Comparison of ENCODE assay signal across 8 cellular contexts in genomic region chr11:57424137-57424801, GRCh38. TPM values are rescaled to one million over a fixed set of nuclear protein-coding genes. Genes with fewer than 3 reads are reported as not detected.
DNase-seq lines count a peak whose midpoint lies in the region; ATAC-seq and TF ChIP-seq lines count a peak whose summit lies in the region.
"Had no signal": no experiment of that assay in that cellular context is flagged by ENCODE, and none has a peak within 500 bp of the region (broad histone marks: within the 10 kb centered on the region; RNA-seq: fewer than 3 reads in every experiment).

No MANE protein-coding gene starts in this region.

- no peaks in the 10 kb centered on the region for H3K9me3 Mint-ChIP-seq in stimulated activated memory B cell treated with anti-CD40 and anti-IgM and Interleukin-4, amounts not matched to agents 10 μg/mL and 1 μg/mL and 100 μg/mL, for 72 hours

- peaks cover 10% of the 10 kb centered on the region for H3K36me3 ChIP-seq in fibroblast of lung (ENCODE audit: control insufficient read depth, insufficient read depth, low read length)

- peak overlapping the region; percentile 89 for H3K27ac Mint-ChIP-seq in T-helper 17 cell
- peak overlapping the region; percentile 91 for H3K27ac Mint-ChIP-seq in stimulated activated memory B cell treated with anti-CD40 and anti-IgM and Interleukin-4, amounts not matched to agents 10 μg/mL and 1 μg/mL and 100 μg/mL, for 72 hours

- H3K4me3 ChIP-seq in HFF-Myc (replicated peaks; ENCODE audit: low read depth, low read length), result peak overlapping the region; percentile 66
- H3K4me3 ChIP-seq in fibroblast of lung (replicated peaks in 1 of 4; ENCODE audit: control extremely low read depth in 1 of 4, insufficient read depth in 1 of 4, low read depth in 3 of 4, low read length in 4 of 4), result peak overlapping the region in 2 of 4 experiments; percentile 38 to 62

- H3K36me3 Mint-ChIP-seq in T-helper 17 cell (ENCODE audit: low read depth), result no peaks in the 10 kb centered on the region
- peaks cover 55% of the 10 kb centered on the region for H3K36me3 Mint-ChIP-seq in stimulated activated memory B cell treated with anti-CD40 and anti-IgM and Interleukin-4, amounts not matched to agents 10 μg/mL and 1 μg/mL and 100 μg/mL, for 72 hours

- no peak overlapping the region for H3K9ac ChIP-seq in fibroblast of lung (ENCODE audit: insufficient read depth, low read length)

- H3K4me2 ChIP-seq in fibroblast of lung (ENCODE audit: extremely low read depth, insufficient read depth, low read length), result no peak overlapping the region

- H3K4me1 ChIP-seq in fibroblast of lung (ENCODE audit: control insufficient read depth, extremely low read depth, insufficient read depth, low read length), result peaks cover 40% of the 10 kb centered on the region

- no peak overlapping the region for H2AFZ ChIP-seq in fibroblast of lung (ENCODE audit: low read length)

- no peak for ATAC-seq in T-helper 17 cell
- no peak for ATAC-seq in stimulated activated memory B cell treated with anti-CD40 and anti-IgM and Interleukin-4, amounts not matched to agents 10 μg/mL and 1 μg/mL and 100 μg/mL, for 72 hours
- no peak for ATAC-seq in HG02970 (IDR thresholded peaks at IDR 0.05; ENCODE audit: low FRiP score, unreplicated experiment)

- H3K9me3 ChIP-seq in T-helper 17 cell (ENCODE audit: control insufficient read depth, low read length, poor library complexity, severe bottlenecking), result no peaks in the 10 kb centered on the region
- no peaks in the 10 kb centered on the region for H3K9me3 ChIP-seq in fibroblast of lung (ENCODE audit: control insufficient read depth, insufficient read depth, low read depth, low read length)

- peaks cover 10% of the 10 kb centered on the region for H3K79me2 ChIP-seq in fibroblast of lung (ENCODE audit: control insufficient read depth, insufficient read depth, low read length)

- TF ChIP-seq CTCF in HFF-Myc (IDR thresholded peaks at IDR 0.05; ENCODE audit: low read depth, low read length, missing control alignments) (no peak), fibroblast of lung (conservative IDR thresholded peaks at IDR 0.05 in 1 of 2, IDR thresholded peaks at IDR 0.05 in 1 of 2; ENCODE audit: low read depth in 1 of 2, low read length in 2 of 2) (no peak)

- H3K27me3 Mint-ChIP-seq in T-helper 17 cell, result no peaks in the 10 kb centered on the region
- no peaks in the 10 kb centered on the region for H3K27me3 Mint-ChIP-seq in stimulated activated memory B cell treated with anti-CD40 and anti-IgM and Interleukin-4, amounts not matched to agents 10 μg/mL and 1 μg/mL and 100 μg/mL, for 72 hours

- H3K27ac ChIP-seq in fibroblast of lung (ENCODE audit: insufficient read depth, low read length), result peak overlapping the region; percentile 97

- H3K4me1 Mint-ChIP-seq in T-helper 17 cell, result peaks cover 36% of the 10 kb centered on the region
- H3K4me1 Mint-ChIP-seq in stimulated activated memory B cell treated with anti-CD40 and anti-IgM and Interleukin-4, amounts not matched to agents 10 μg/mL and 1 μg/mL and 100 μg/mL, for 72 hours, result peaks cover 53% of the 10 kb centered on the region

- no peaks in the 10 kb centered on the region for H3K27me3 ChIP-seq in fibroblast of lung (ENCODE audit: control insufficient read depth, insufficient read depth, low read length)

- peak overlapping the region; percentile 93 for H3K4me3 Mint-ChIP-seq in T-helper 17 cell
- H3K4me3 Mint-ChIP-seq in stimulated activated memory B cell treated with anti-CD40 and anti-IgM and Interleukin-4, amounts not matched to agents 10 μg/mL and 1 μg/mL and 100 μg/mL, for 72 hours, result peak overlapping the region; percentile 93

- H4K20me1 ChIP-seq in fibroblast of lung (ENCODE audit: control insufficient read depth, extremely low read depth, insufficient read depth, low read length), result no peaks in the 10 kb centered on the region

- DNase-seq in HFF-Myc (ENCODE audit: extremely low read depth, low read depth), result no peak
- no peak for DNase-seq in T-helper 17 cell
- DNase-seq in fibroblast of lung (ENCODE audit: low read depth in 2 of 2), result no peak
- no peak for DNase-seq in stimulated activated naive CD4-positive, alpha-beta T cell (lab: John Stamatoyannopoulos, UW)
- DNase-seq in dedifferentiated amniotic fluid mesenchymal stem cell (ENCODE audit: extremely low spot score), result no peak

RNA-seq across cellular contexts. Expression of gene SLC43A3, which starts 2.7 kb away (rescaled TPM):
- total RNA-seq in T-helper 17 cell (10 to 100 TPM; 12.1 to 13.8 TPM), fibroblast of lung (41.5 and 61.6 TPM in 2 replicates)
- polyA plus RNA-seq in fibroblast of lung, result 34.8 and 67.6 TPM in 2 replicates
- 24.8 and 41.8 TPM in 2 replicates for polyA plus RNA-seq in fibroblast of lung (2012)
- 40.6 and 62.5 TPM in 2 replicates for polyA minus RNA-seq in fibroblast of lung (ENCODE audit: low replicate concordance)

RNA-seq across cellular contexts. Expression of gene PRG2, which starts 33.8 kb away (rescaled TPM):
- under 1 TPM; 0.55 to 0.92 TPM for total RNA-seq in T-helper 17 cell
- not detected in 2 replicates for total RNA-seq in fibroblast of lung
- not detected in 2 replicates for polyA plus RNA-seq in fibroblast of lung
- 0.12 TPM in 1 of 2 replicates, not detected in the other for polyA plus RNA-seq in fibroblast of lung (2012)
- not detected in 2 replicates for polyA minus RNA-seq in fibroblast of lung (ENCODE audit: low replicate concordance)
- total RNA-seq: LHCN-M2 had no signal

RNA-seq across cellular contexts. Expression of gene RTN4RL2, which starts 36.1 kb away (rescaled TPM):
- total RNA-seq in T-helper 17 cell, result under 1 TPM in 1 of 2 donors, not detected in 1; 0.23 TPM
- 0.17 and 0.26 TPM in 2 replicates for total RNA-seq in fibroblast of lung
- 0.27 and 0.43 TPM in 2 replicates for polyA plus RNA-seq in fibroblast of lung
- polyA plus RNA-seq in fibroblast of lung (2012), result 1.1 and 1.3 TPM in 2 replicates
- polyA minus RNA-seq in fibroblast of lung (ENCODE audit: low replicate concordance), result 0.79 TPM in 1 of 2 replicates, not detected in the other

RNA-seq across cellular contexts. Expression of gene PRG3, which starts 43.3 kb away (rescaled TPM):
- total RNA-seq in T-helper 17 cell (not detected), fibroblast of lung (not detected in 2 replicates)
- polyA plus RNA-seq in fibroblast of lung, result not detected in 2 replicates
- not detected in 2 replicates for polyA plus RNA-seq in fibroblast of lung (2012)
- polyA minus RNA-seq in fibroblast of lung (ENCODE audit: low replicate concordance), result not detected in 2 replicates
- total RNA-seq: LHCN-M2 had no signal
